In the genomic region with DNA sequence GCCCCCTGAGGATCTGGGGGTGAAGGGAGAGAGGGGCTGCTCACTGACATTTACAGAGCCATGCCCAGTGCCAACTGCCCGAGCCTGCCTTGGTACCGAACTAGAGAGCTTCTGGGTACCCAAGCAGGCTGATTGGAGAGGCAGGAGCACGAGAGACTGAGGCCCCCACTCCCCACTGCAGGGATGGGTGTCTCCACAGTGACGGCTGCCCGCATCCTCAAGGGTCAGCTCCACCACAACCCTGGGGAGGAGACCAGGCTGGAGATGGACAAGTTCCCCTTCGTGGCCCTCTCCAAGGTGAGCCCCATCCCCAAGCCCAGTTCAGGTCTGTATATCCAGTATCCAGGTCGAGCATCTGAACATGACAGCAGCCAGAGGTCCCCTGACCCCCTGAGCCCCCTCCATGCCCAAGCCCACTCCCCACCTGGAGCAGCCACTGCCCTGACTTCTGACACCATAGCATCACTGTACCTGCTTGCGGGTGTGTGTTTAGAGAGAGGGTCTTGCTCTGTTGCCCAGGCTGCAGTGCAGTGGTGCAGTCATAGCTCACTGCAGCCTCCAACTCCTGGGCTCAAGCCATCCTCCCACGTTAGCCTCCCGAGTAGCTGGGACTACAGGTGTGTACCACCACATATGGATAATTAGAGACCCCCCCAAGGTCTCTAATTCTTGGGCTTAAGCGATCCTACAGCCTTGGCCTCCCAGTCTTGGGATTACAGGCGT, we compare ENCODE assay signal across 1 cellular context.
TF ChIP-seq lines count a peak whose summit lies in the region.

No MANE protein-coding gene starts in this region.

TF ChIP-seq in HepG2, 621 proteins besides CTCF, POLR2A, EP300 and RAD21:
- TF ChIP-seq, protein P1, sequence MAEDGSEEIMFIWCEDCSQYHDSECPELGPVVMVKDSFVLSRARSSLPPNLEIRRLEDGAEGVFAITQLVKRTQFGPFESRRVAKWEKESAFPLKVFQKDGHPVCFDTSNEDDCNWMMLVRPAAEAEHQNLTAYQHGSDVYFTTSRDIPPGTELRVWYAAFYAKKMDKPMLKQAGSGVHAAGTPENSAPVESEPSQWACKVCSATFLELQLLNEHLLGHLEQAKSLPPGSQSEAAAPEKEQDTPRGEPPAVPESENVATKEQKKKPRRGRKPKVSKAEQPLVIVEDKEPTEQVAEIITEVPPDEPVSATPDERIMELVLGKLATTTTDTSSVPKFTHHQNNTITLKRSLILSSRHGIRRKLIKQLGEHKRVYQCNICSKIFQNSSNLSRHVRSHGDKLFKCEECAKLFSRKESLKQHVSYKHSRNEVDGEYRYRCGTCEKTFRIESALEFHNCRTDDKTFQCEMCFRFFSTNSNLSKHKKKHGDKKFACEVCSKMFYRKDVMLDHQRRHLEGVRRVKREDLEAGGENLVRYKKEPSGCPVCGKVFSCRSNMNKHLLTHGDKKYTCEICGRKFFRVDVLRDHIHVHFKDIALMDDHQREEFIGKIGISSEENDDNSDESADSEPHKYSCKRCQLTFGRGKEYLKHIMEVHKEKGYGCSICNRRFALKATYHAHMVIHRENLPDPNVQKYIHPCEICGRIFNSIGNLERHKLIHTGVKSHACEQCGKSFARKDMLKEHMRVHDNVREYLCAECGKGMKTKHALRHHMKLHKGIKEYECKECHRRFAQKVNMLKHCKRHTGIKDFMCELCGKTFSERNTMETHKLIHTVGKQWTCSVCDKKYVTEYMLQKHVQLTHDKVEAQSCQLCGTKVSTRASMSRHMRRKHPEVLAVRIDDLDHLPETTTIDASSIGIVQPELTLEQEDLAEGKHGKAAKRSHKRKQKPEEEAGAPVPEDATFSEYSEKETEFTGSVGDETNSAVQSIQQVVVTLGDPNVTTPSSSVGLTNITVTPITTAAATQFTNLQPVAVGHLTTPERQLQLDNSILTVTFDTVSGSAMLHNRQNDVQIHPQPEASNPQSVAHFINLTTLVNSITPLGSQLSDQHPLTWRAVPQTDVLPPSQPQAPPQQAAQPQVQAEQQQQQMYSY (CRISPR knock-in tag; IDR thresholded peaks at IDR 0.05): no peak
- TF ChIP-seq ZNF121 (CRISPR knock-in tag; IDR thresholded peaks at IDR 0.05): 0 out of 2 replicates have a peak, but pooled peaks have one; percentile 13
